Comparison of ENCODE assay signal across 1 cellular context in the genomic region with DNA sequence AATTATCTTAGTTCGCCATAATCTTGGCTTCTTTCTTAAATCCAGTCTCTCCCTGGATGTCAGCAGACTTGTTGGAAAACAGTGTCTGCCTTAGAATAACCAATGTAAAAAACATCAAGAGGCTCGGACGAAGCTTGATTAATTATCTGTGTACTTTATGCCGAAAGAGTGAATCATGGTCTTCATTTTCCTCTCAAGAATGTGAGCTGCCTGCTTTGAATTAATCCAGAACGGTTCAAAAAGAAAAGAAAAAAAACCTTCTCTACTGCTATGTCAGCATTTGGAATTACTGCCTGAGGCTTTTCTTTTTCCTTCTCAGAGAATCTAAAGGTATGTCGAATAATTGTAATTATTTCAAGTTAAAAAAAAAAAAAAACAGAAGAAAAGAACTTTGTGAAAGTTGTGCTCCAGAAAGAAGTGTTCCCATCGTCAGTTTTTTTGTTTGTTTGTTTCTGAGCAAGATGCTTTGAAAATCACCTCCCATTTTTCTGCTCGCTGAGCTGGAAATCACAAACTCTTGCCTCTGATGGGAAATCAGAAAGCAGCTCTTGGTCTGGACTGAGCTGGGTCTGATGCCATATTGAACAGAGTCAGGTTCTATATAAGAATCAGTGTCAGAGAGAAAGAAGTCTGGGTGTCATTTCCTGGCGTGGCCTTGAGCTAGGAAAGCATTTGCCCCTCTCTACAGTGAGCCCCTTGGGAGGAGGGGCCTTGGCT.
TF ChIP-seq lines count a peak whose summit lies in the region.

No MANE protein-coding gene starts in this region.

TF ChIP-seq in SK-N-SH, 30 proteins besides CTCF, POLR2A, EP300 and RAD21 (continued from another document):
- TF ChIP-seq, protein P1, sequence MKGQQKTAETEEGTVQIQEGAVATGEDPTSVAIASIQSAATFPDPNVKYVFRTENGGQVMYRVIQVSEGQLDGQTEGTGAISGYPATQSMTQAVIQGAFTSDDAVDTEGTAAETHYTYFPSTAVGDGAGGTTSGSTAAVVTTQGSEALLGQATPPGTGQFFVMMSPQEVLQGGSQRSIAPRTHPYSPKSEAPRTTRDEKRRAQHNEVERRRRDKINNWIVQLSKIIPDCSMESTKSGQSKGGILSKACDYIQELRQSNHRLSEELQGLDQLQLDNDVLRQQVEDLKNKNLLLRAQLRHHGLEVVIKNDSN (IDR thresholded peaks at IDR 0.05; ENCODE audit: borderline replicate concordance, low read depth), result no peak
- TF ChIP-seq MEF2A (IDR thresholded peaks at IDR 0.05; ENCODE audit: borderline replicate concordance, low read depth), result no peak
- TF ChIP-seq NRF1 (IDR thresholded peaks at IDR 0.05; ENCODE audit: low read depth, low read length), result no peak
- TF ChIP-seq, protein P2, sequence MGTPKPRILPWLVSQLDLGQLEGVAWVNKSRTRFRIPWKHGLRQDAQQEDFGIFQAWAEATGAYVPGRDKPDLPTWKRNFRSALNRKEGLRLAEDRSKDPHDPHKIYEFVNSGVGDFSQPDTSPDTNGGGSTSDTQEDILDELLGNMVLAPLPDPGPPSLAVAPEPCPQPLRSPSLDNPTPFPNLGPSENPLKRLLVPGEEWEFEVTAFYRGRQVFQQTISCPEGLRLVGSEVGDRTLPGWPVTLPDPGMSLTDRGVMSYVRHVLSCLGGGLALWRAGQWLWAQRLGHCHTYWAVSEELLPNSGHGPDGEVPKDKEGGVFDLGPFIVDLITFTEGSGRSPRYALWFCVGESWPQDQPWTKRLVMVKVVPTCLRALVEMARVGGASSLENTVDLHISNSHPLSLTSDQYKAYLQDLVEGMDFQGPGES (IDR thresholded peaks at IDR 0.05; ENCODE audit: low read depth, low read length), result no peak
- TF ChIP-seq, protein P3, sequence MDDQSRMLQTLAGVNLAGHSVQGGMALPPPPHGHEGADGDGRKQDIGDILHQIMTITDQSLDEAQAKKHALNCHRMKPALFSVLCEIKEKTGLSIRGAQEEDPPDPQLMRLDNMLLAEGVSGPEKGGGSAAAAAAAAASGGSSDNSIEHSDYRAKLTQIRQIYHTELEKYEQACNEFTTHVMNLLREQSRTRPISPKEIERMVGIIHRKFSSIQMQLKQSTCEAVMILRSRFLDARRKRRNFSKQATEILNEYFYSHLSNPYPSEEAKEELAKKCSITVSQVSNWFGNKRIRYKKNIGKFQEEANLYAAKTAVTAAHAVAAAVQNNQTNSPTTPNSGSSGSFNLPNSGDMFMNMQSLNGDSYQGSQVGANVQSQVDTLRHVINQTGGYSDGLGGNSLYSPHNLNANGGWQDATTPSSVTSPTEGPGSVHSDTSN (IDR thresholded peaks at IDR 0.05), result peak; percentile 93
- no peak for TF ChIP-seq RCOR1 (IDR thresholded peaks at IDR 0.05; ENCODE audit: low read length)
- TF ChIP-seq FOXJ3 (CRISPR knock-in tag; IDR thresholded peaks at IDR 0.05), result no peak
- TF ChIP-seq TAF1 (IDR thresholded peaks at IDR 0.05; ENCODE audit: borderline replicate concordance, low read depth, low read length), result no peak
- no peak for TF ChIP-seq EZH2phosphoT487 (IDR thresholded peaks at IDR 0.05; ENCODE audit: borderline replicate concordance, low read depth)
- TF ChIP-seq, protein P4, sequence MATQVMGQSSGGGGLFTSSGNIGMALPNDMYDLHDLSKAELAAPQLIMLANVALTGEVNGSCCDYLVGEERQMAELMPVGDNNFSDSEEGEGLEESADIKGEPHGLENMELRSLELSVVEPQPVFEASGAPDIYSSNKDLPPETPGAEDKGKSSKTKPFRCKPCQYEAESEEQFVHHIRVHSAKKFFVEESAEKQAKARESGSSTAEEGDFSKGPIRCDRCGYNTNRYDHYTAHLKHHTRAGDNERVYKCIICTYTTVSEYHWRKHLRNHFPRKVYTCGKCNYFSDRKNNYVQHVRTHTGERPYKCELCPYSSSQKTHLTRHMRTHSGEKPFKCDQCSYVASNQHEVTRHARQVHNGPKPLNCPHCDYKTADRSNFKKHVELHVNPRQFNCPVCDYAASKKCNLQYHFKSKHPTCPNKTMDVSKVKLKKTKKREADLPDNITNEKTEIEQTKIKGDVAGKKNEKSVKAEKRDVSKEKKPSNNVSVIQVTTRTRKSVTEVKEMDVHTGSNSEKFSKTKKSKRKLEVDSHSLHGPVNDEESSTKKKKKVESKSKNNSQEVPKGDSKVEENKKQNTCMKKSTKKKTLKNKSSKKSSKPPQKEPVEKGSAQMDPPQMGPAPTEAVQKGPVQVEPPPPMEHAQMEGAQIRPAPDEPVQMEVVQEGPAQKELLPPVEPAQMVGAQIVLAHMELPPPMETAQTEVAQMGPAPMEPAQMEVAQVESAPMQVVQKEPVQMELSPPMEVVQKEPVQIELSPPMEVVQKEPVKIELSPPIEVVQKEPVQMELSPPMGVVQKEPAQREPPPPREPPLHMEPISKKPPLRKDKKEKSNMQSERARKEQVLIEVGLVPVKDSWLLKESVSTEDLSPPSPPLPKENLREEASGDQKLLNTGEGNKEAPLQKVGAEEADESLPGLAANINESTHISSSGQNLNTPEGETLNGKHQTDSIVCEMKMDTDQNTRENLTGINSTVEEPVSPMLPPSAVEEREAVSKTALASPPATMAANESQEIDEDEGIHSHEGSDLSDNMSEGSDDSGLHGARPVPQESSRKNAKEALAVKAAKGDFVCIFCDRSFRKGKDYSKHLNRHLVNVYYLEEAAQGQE (IDR thresholded peaks at IDR 0.05; ENCODE audit: low read depth, low read length), result no peak
- TF ChIP-seq MXI1 (IDR thresholded peaks at IDR 0.05; ENCODE audit: low read depth, low read length), result no peak
- peak; percentile 26; the same call in 1 of the 2 replicates for TF ChIP-seq YY1 (IDR thresholded peaks at IDR 0.05; ENCODE audit: low read depth)
- no peak for TF ChIP-seq FOXM1 (IDR thresholded peaks at IDR 0.05; ENCODE audit: low read depth)
- no peak for TF ChIP-seq MAX (IDR thresholded peaks at IDR 0.05; ENCODE audit: low read depth)
- no peak for TF ChIP-seq SIN3A (IDR thresholded peaks at IDR 0.05; ENCODE audit: borderline replicate concordance, low read depth, low read length)
- TF ChIP-seq USF2 (IDR thresholded peaks at IDR 0.05; ENCODE audit: borderline replicate concordance, low read depth, low read length), result no peak
- TF ChIP-seq ELF1 (IDR thresholded peaks at IDR 0.05), result no peak
- peak; percentile 72 for TF ChIP-seq FOSL2 (IDR thresholded peaks at IDR 0.05; ENCODE audit: borderline replicate concordance, low read depth)
- no peak for TF ChIP-seq GATA2 (CRISPR knock-in tag; IDR thresholded peaks at IDR 0.05)
- peak; percentile 91 for TF ChIP-seq TCF12 (IDR thresholded peaks at IDR 0.05)
- TF ChIP-seq POLR2AphosphoS5 (IDR thresholded peaks at IDR 0.05; ENCODE audit: low read depth, low read length), result peak; percentile 33; the same call in 1 of the 2 replicates
- no peak for TF ChIP-seq TEAD4 (IDR thresholded peaks at IDR 0.05; ENCODE audit: borderline replicate concordance, insufficient read depth)
- TF ChIP-seq RFX5 (IDR thresholded peaks at IDR 0.05; ENCODE audit: low read length), result no peak
TF ChIP-seq in SK-N-SH: peak in this region for 7.
